ENCODE assay signal across 18 cellular contexts in the genomic region with DNA sequence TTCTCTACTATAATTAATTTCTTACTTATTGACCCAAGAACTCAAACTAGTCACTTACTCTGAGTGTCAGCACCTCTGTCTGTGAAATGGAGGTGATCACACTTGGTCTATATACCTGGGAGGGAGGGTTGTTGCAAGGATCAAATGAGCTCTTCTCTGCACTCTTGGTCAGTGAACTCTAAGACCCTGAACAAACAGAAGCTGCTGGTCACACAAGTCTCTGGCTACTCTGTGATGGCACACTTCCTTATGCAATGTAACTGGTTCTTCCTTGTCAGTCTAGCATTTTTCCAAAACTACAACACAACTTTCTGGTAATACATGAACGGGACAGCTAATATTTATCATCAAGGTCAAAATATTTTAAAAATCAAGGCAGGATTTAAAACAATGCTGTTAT. TPM values are rescaled to one million over a fixed set of nuclear protein-coding genes. Genes with fewer than 3 reads are reported as not detected.
DNase-seq lines count a peak whose midpoint lies in the region; ATAC-seq, FAIRE-seq and TF ChIP-seq lines count a peak whose summit lies in the region.
"Had no signal": no experiment of that assay in that cellular context is flagged by ENCODE, and none has a peak within 500 bp of the region (broad histone marks: within the 10 kb centered on the region; RNA-seq: fewer than 3 reads in every experiment).

No MANE protein-coding gene starts in this region.

- H3K27ac ChIP-seq in DOHH2 (ENCODE audit: low read depth, low read length) = peak overlapping the region; percentile 43
- peak overlapping the region in 3 of 5 donors; percentile 4 to 67 (median 28) for H3K27ac ChIP-seq in adrenal gland
- H3K27ac ChIP-seq in HepG2 (ENCODE audit: extremely low read length, insufficient read depth, low read length) = no peak overlapping the region
- peak overlapping the region in 3 of 4 donors; percentile 35 to 81 (median 80) for H3K27ac ChIP-seq in sigmoid colon
- H3K27ac ChIP-seq: KMS-11, RWPE1 had no signal

- no peak overlapping the region for H3K4me3 ChIP-seq in DOHH2 (ENCODE audit: low read length)
- no peak overlapping the region for H3K4me3 ChIP-seq in adrenal gland
- no peak overlapping the region for H3K4me3 ChIP-seq in HepG2 (replicated peaks in 1 of 3; ENCODE audit: insufficient read depth in 1 of 3, low read depth in 2 of 3, low read length in 3 of 3)
- H3K4me3 ChIP-seq in sigmoid colon = no peak overlapping the region
- H3K4me3 ChIP-seq: A549 had no signal

- H3K9me3 ChIP-seq in DOHH2 (ENCODE audit: control insufficient read depth, insufficient read depth, low read length) = no peaks in the 10 kb centered on the region
- no peaks in the 10 kb centered on the region for H3K9me3 ChIP-seq in adrenal gland (replicated peaks in 1 of 3)
- H3K9me3 ChIP-seq in HepG2 (ENCODE audit: low read length) = no peaks in the 10 kb centered on the region
- no peaks in the 10 kb centered on the region for H3K9me3 ChIP-seq in sigmoid colon
- H3K9me3 ChIP-seq: A549 had no signal

- peaks cover 95% of the 10 kb centered on the region for H3K36me3 ChIP-seq in DOHH2 (ENCODE audit: control insufficient read depth, low read length)
- H3K36me3 ChIP-seq in adrenal gland (replicated peaks in 1 of 2) = no peaks in the 10 kb centered on the region
- H3K36me3 ChIP-seq in HepG2 (replicated peaks in 1 of 2; ENCODE audit: control insufficient read depth in 1 of 2, insufficient read depth in 2 of 2, low read length in 2 of 2) = peaks cover 7 to 40% of the 10 kb centered on the region in 2 experiments; a peak in 4 of 5 replicates
- H3K36me3 ChIP-seq in sigmoid colon = peaks cover 0 to 11% (median 0%) of the 10 kb centered on the region in 4 donors

- in situ Hi-C loops in HepG2 (cut with HindIII; ENCODE audit: extremely low pct_ligation_motif_present, low pct_unique_long_range_greater_than_20kb) (no loop called here), G401 (cut with HindIII; ENCODE audit: low sequenced_read_pairs) (no loop called here)

- peak; percentile 56 for FAIRE-seq in HepG2 (lab: Jason Lieb, UNC)
- FAIRE-seq: A549, GM19239 had no signal

- intact Hi-C loops in adrenal gland (cut with DNase I) = no loop called here
- intact Hi-C loops in HepG2 (cut with micrococcal nuclease; ENCODE audit: unreplicated experiment) = loop anchor here (5.0 kb wide), 2 partner anchors 34 to 86 kb away; no protein-coding TSS in a partner anchor
- intact Hi-C loops in sigmoid colon (cut with DNase I) = no loop called here

- no peak overlapping the region for H3K9ac ChIP-seq in HepG2 (ENCODE audit: insufficient read depth, low read depth, low read length)
- H3K9ac ChIP-seq: KMS-11 had no signal

- ATAC-seq in HepG2 = peak; percentile 61
- ATAC-seq in HG03571 (IDR thresholded peaks at IDR 0.05; ENCODE audit: unreplicated experiment) = no peak
- no peak for ATAC-seq in HG02610 (IDR thresholded peaks at IDR 0.05; ENCODE audit: unreplicated experiment)
- ATAC-seq: A549 had no signal

- 40 to 58% (median 53%) methylated on average over 1 of the region's 1 CpG for WGBS in adrenal gland, 4 donors
- WGBS in HepG2 (ENCODE audit: low lambda C conversion rate) = 71% methylated on average over 1 of the region's 1 CpG
- WGBS in sigmoid colon, 2 donors = 93 to 95% methylated on average over 1 of the region's 1 CpG

- TF ChIP-seq CTCF in DOHH2 (IDR thresholded peaks at IDR 0.05; ENCODE audit: low read depth, low read length, poor library complexity, severe bottlenecking) (no peak), adrenal gland (IDR thresholded peaks at IDR 0.05) (no peak), HepG2 (CRISPR knock-in tag; IDR thresholded peaks at IDR 0.05) (no peak), sigmoid colon (IDR thresholded peaks at IDR 0.05) (no peak)

- H3K27me3 ChIP-seq in DOHH2 (ENCODE audit: control insufficient read depth, low read length) = no peaks in the 10 kb centered on the region
- no peaks in the 10 kb centered on the region for H3K27me3 ChIP-seq in adrenal gland
- H3K27me3 ChIP-seq in HepG2 (ENCODE audit: control insufficient read depth in 1 of 2, insufficient read depth in 2 of 2, low read length in 2 of 2) = no peaks in the 10 kb centered on the region
- H3K27me3 ChIP-seq in sigmoid colon = no peaks in the 10 kb centered on the region

- DNase-seq in adrenal gland = peak in 1 of 7 donors; percentile 44
- DNase-seq in HepG2 (ENCODE audit: low spot score) = peak; percentile 35
- no peak for DNase-seq in sigmoid colon
- no peak for DNase-seq in G401 (ENCODE audit: low spot score)
- DNase-seq: C1 segment of cervical spinal cord, DMS 273 treated with DMSO at 0.1 percent for 48 hours, NCI-H1048, NCI-H1436 treated with DMSO at 0.1 percent for 48 hours, NCI-H2029 treated with DMSO at 0.1 percent for 48 hours, NCI-H2171 treated with DMSO at 0.1 percent for 48 hours, NCI-H446 treated with DMSO at 0.1 percent for 48 hours had no signal

- H4K20me1 ChIP-seq in DOHH2 (ENCODE audit: control insufficient read depth, insufficient read depth, low read depth, low read length) (peaks cover 5% of the 10 kb centered on the region; the same call in 1 of the 2 replicates), HepG2 (ENCODE audit: insufficient read depth, low read length) (no peaks in the 10 kb centered on the region)

- TF ChIP-seq EP300 in HepG2 (IDR thresholded peaks at IDR 0.05; ENCODE audit: low read depth in 2 of 2, low read length in 2 of 2) (0 out of 4 replicates have a peak, but pooled peaks of 1 of the 2 experiments have one; percentile 29), HepG2 (CRISPR knock-in tag; IDR thresholded peaks at IDR 0.05; ENCODE audit: borderline replicate concordance) (no peak), sigmoid colon (IDR thresholded peaks at IDR 0.05) (no peak)

- H3K4me2 ChIP-seq in DOHH2 (ENCODE audit: low read length) = 0 out of 2 replicates have a peak overlapping the region, but pooled peaks have one; percentile 14
- no peak overlapping the region for H3K4me2 ChIP-seq in HepG2 (ENCODE audit: low read depth, low read length)
- H3K4me2 ChIP-seq: A549, KMS-11 had no signal

- POLR2A ChIA-PET in HepG2 (lab: Yijun Ruan, JAX) = interaction anchor here (1.0 kb wide), 1 partner anchor 41 kb away, joined by 4 read pairs; no protein-coding TSS in a partner anchor

- no peak overlapping the region for H2AFZ ChIP-seq in HepG2 (ENCODE audit: low read length)

- peaks cover 66% of the 10 kb centered on the region for H3F3A ChIP-seq in DOHH2 (ENCODE audit: control insufficient read depth, insufficient read depth)

- peaks cover 97% of the 10 kb centered on the region for H3K4me1 ChIP-seq in DOHH2 (ENCODE audit: control insufficient read depth, low read length)
- H3K4me1 ChIP-seq in adrenal gland (replicated peaks in 1 of 2) = peaks cover 32 to 86% of the 10 kb centered on the region in 2 donors
- H3K4me1 ChIP-seq in HepG2 (ENCODE audit: insufficient read depth, low read length) = peaks cover 38% of the 10 kb centered on the region
- peaks cover 0 to 91% (median 79%) of the 10 kb centered on the region in 4 donors for H3K4me1 ChIP-seq in sigmoid colon

- CTCF ChIA-PET in HepG2 (lab: Yijun Ruan, JAX; ENCODE audit: low intra/inter-chr PET ratio, low total read pairs) = no interaction called here

- TF ChIP-seq RAD21 in HepG2 (CRISPR knock-in tag; IDR thresholded peaks at IDR 0.05) = no peak

- no peak for TF ChIP-seq POLR2A in adrenal gland (IDR thresholded peaks at IDR 0.05)
- no peak for TF ChIP-seq POLR2A in HepG2 (IDR thresholded peaks at IDR 0.05; ENCODE audit: insufficient read depth in 1 of 2, low read depth in 2 of 2, low read length in 2 of 2)
- TF ChIP-seq POLR2A in sigmoid colon (IDR thresholded peaks at IDR 0.05) = no peak

- no TSS peak for BruUV-seq in HepG2 (replicated peaks; lab: Mats Ljungman, UMichigan)

- H3K79me2 ChIP-seq in DOHH2 (ENCODE audit: control insufficient read depth, low read length) (peaks cover 99% of the 10 kb centered on the region), HepG2 (ENCODE audit: insufficient read depth, low read length) (peaks cover 17% of the 10 kb centered on the region)

- H3K9me2 ChIP-seq in DOHH2 (replicated peaks; ENCODE audit: control insufficient read depth, low read length) = no peaks in the 10 kb centered on the region

TF ChIP-seq in HepG2, 621 proteins besides CTCF, POLR2A, EP300 and RAD21 (continues in another document):
- TF ChIP-seq HNF4A (CRISPR knock-in tag; IDR thresholded peaks at IDR 0.05) (peak; percentile 57), ZNF292 (CRISPR knock-in tag; IDR thresholded peaks at IDR 0.05; ENCODE audit: borderline replicate concordance, low read depth) (peak; percentile 29; the same call in 1 of the 2 replicates), CEBPG (CRISPR knock-in tag; IDR thresholded peaks at IDR 0.05) (peak; percentile 21; the same call in 1 of the 2 replicates), RXRB (CRISPR knock-in tag; IDR thresholded peaks at IDR 0.05; ENCODE audit: borderline replicate concordance) (peak; percentile 24; the same call in 1 of the 2 replicates)

RNA-seq across cellular contexts. Expression of a gene that starts 40.7 kb away (rescaled TPM):
- 100 to 1,000 TPM in 1 of 8 donors, 10 to 100 TPM in 7; 38.7 to 102 (median 75.6) TPM for total RNA-seq in adrenal gland
- polyA plus RNA-seq in adrenal gland = 10 to 100 TPM; 12.0 to 42.2 (median 16.9) TPM
- 22.9 and 45.8 TPM in 2 replicates for total RNA-seq in HepG2 (2016; rRNA removed; fragmentation: Illumina TruSeq; extraction: Trizol)
- 8.3 and 10.6 TPM in 2 replicates for total RNA-seq in HepG2 (2016; cell fraction: cytosol; rRNA removed; fragmentation: Illumina TruSeq; extraction: Trizol; ENCODE audit: low read depth)
- 22.8 and 43.0 TPM in 2 replicates for total RNA-seq in HepG2 (2016; cell fraction: insoluble cytoplasmic fraction; rRNA removed; fragmentation: Illumina TruSeq; extraction: Trizol)
- 30.7 and 34.7 TPM in 2 replicates for total RNA-seq in HepG2 (2016; cell fraction: membrane; rRNA removed; fragmentation: Illumina TruSeq; extraction: Trizol)
- total RNA-seq in HepG2 (2016; cell fraction: nucleus; rRNA removed; fragmentation: Illumina TruSeq; extraction: Trizol) = 21.1 and 24.0 TPM in 2 replicates
- polyA plus RNA-seq in HepG2 (2011; rRNA removed) = 23.7 and 31.0 TPM in 2 replicates
- 13.2 and 21.5 TPM in 2 replicates for polyA plus RNA-seq in HepG2 (2011; cell fraction: cytosol; rRNA removed)
- polyA plus RNA-seq in HepG2 (2011; cell fraction: nucleus; rRNA removed) = 10.2 and 12.4 TPM in 2 replicates
- 26.8 and 27.3 TPM in 2 replicates for polyA plus RNA-seq in HepG2 (2012)
- polyA plus RNA-seq in HepG2 (2016; cell fraction: cytosol; fragmentation: Illumina TruSeq; extraction: Trizol; ENCODE audit: low read depth) = 3.4 and 3.6 TPM in 2 replicates
- polyA plus RNA-seq in HepG2 (2016; cell fraction: insoluble cytoplasmic fraction; fragmentation: Illumina TruSeq; extraction: Trizol; ENCODE audit: low read depth) = 41.0 and 43.8 TPM in 2 replicates
- 18.5 and 20.3 TPM in 2 replicates for polyA plus RNA-seq in HepG2 (2016; cell fraction: membrane; fragmentation: Illumina TruSeq; extraction: Trizol; ENCODE audit: low read depth)
- 24.4 and 25.6 TPM in 2 replicates for polyA plus RNA-seq in HepG2 (2016; cell fraction: nucleus; fragmentation: Illumina TruSeq; extraction: Trizol; ENCODE audit: insufficient read depth, low read depth)
- 21.9 and 29.7 TPM in 2 replicates for polyA minus RNA-seq in HepG2 (2011; rRNA and poly(A)+ RNA removed; ENCODE audit: low replicate concordance)
- polyA minus RNA-seq in HepG2 (2011; cell fraction: cytosol; rRNA and poly(A)+ RNA removed) = 37.8 and 38.8 TPM in 2 replicates
- 37.3 and 39.9 TPM in 2 replicates for polyA minus RNA-seq in HepG2 (2011; cell fraction: nucleus; rRNA and poly(A)+ RNA removed)
- total RNA-seq in sigmoid colon = 100 to 1,000 TPM in 2 of 4 donors, 10 to 100 TPM in 2; 72.8 to 120 (median 96.4) TPM
- polyA plus RNA-seq in sigmoid colon = 10 to 100 TPM; 33.1 to 62.9 (median 39.6) TPM
- total RNA-seq in G401 (2014; rRNA removed; shearing (Covaris generic)) = 43.5 and 69.7 TPM in 2 replicates
